Comparison of ENCODE assay signal across 8 cellular contexts in the genomic region with DNA sequence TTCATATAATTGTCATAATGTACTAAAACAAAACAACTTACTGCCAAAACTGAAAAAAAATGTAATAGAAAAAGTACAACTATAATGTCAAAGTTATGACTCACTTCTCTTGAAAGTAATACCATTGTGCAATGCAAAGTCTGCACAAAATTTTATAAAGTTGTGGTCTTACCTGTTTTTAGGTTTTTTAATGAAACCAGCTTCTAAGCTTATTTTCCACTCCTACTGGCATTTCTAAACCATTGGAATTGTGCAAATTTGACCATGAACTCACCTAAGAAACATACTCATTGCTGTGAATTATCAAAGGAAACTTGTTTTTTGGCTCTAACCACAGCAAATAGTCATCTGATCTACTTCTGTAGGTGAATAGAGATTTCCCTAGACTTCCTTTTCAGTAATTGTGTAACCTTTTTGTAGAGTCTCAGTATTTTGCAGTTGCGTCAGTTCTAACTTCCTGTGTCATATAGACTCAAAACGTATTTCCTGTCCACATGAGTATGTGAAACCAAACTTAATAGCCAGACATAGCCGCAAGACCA. TPM values are rescaled to one million over a fixed set of nuclear protein-coding genes. Genes with fewer than 3 reads are reported as not detected.
DNase-seq lines count a peak whose midpoint lies in the region; ATAC-seq, FAIRE-seq and TF ChIP-seq lines count a peak whose summit lies in the region.

No MANE protein-coding gene starts in this region.

- H3K27me3 ChIP-seq in RWPE2 (ENCODE audit: insufficient read depth, poor library complexity, severe bottlenecking), result no peaks in the 10 kb centered on the region
- H3K27me3 ChIP-seq in keratinocyte (ENCODE audit: control insufficient read depth, extremely low read depth, insufficient read depth, low read length), result no peaks in the 10 kb centered on the region

- H3K4me1 ChIP-seq in RWPE2 (ENCODE audit: insufficient read depth, poor library complexity, severe bottlenecking) (peaks cover 23% of the 10 kb centered on the region), keratinocyte (ENCODE audit: control insufficient read depth, extremely low read depth, insufficient read depth, low read length) (peaks cover 6% of the 10 kb centered on the region)

- H3K79me2 ChIP-seq in keratinocyte (ENCODE audit: control insufficient read depth, insufficient read depth, low read length), result no peaks in the 10 kb centered on the region

- dilution Hi-C loops in keratinocyte (cut with MboI; ENCODE audit: extremely low pct_ligation_motif_present, low sequenced_read_pairs), result no loop called here

- no peaks in the 10 kb centered on the region for H3K9me1 ChIP-seq in keratinocyte (ENCODE audit: control insufficient read depth, extremely low read depth, insufficient read depth, low read length)

- ATAC-seq in HG03066 (IDR thresholded peaks at IDR 0.05; ENCODE audit: low read depth, unreplicated experiment) (peak; percentile 73), RWPE2 (ENCODE audit: low read depth) (peak; percentile 84), GM18511 (IDR thresholded peaks at IDR 0.05; ENCODE audit: unreplicated experiment) (no peak)

- no peaks in the 10 kb centered on the region for H3K36me3 ChIP-seq in RWPE2 (ENCODE audit: low read depth)
- no peaks in the 10 kb centered on the region for H3K36me3 ChIP-seq in keratinocyte (ENCODE audit: control insufficient read depth in 2 of 2, extremely low read depth in 1 of 2, insufficient read depth in 2 of 2, low read length in 2 of 2)

- DNase-seq in GM19239 (ENCODE audit: insufficient read length, low spot score) (no peak), RWPE2 (ENCODE audit: low spot score) (no peak), keratinocyte (ENCODE audit: low read depth, low spot score) (peak; percentile 1), iPS-NIHi11 (ENCODE audit: low spot score) (no peak), hippocampal formation (lab: John Stamatoyannopoulos, UW) (no peak), DMS153 treated with DMSO at 0.1 percent for 48 hours (lab: John Stamatoyannopoulos, UW; ENCODE audit: unreplicated experiment) (no peak)

- H3K9me3 ChIP-seq in RWPE2 (ENCODE audit: severe bottlenecking), result no peaks in the 10 kb centered on the region
- H3K9me3 ChIP-seq in keratinocyte (ENCODE audit: control insufficient read depth, low read depth, low read length), result no peaks in the 10 kb centered on the region

- no peak overlapping the region for H3K9ac ChIP-seq in keratinocyte (ENCODE audit: control insufficient read depth, extremely low read depth, insufficient read depth, low read length)

- no peaks in the 10 kb centered on the region for H4K20me1 ChIP-seq in keratinocyte (ENCODE audit: control insufficient read depth, extremely low read depth, insufficient read depth, low read length)

- TF ChIP-seq CTCF in RWPE2 (IDR thresholded peaks at IDR 0.05; ENCODE audit: poor library complexity, severe bottlenecking), result no peak
- TF ChIP-seq CTCF in keratinocyte (optimal IDR thresholded peaks at IDR 0.05 in 1 of 3, IDR thresholded peaks at IDR 0.05 in 1 of 3, conservative IDR thresholded peaks at IDR 0.05 in 1 of 3; ENCODE audit: extremely low read depth in 1 of 3, insufficient read depth in 2 of 3, low read length in 3 of 3), result no peak

- H2AFZ ChIP-seq in keratinocyte (ENCODE audit: control insufficient read depth, low read length), result no peak overlapping the region

- H3K4me2 ChIP-seq in keratinocyte (ENCODE audit: control insufficient read depth, extremely low read depth, insufficient read depth, low read depth, low read length), result no peak overlapping the region

- H3K27ac ChIP-seq in RWPE2 (ENCODE audit: poor library complexity, severe bottlenecking), result peak overlapping the region; percentile 89
- no peak overlapping the region for H3K27ac ChIP-seq in keratinocyte (ENCODE audit: control insufficient read depth, insufficient read depth, low read length)

- H3K4me3 ChIP-seq in RWPE2 (ENCODE audit: severe bottlenecking) (no peak overlapping the region), keratinocyte (ENCODE audit: control insufficient read depth in 2 of 3, extremely low read depth in 1 of 3, insufficient read depth in 2 of 3, low read depth in 1 of 3, low read length in 3 of 3) (no peak overlapping the region)

- FAIRE-seq in GM19239 (lab: Jason Lieb, UNC) (peak; percentile 14), keratinocyte (lab: Jason Lieb, UNC) (no peak)

RNA-seq across cellular contexts. Expression of a gene that starts 31.9 kb away (rescaled TPM):
- 0.82 to 1.1 TPM (median 1.1 TPM) in 3 replicates for polyA plus RNA-seq in keratinocyte
- polyA plus RNA-seq in keratinocyte (2011; ENCODE audit: low read depth), result 1.4 TPM
- 0.52 and 0.69 TPM in 2 replicates for polyA plus RNA-seq in keratinocyte (2011; cell fraction: cytosol; rRNA removed)
- polyA plus RNA-seq in keratinocyte (2011; cell fraction: nucleus; rRNA removed), result 2.7 and 3.1 TPM in 2 replicates
- 0.42 and 0.83 TPM in 2 replicates for polyA plus RNA-seq in keratinocyte (2012; ENCODE audit: low replicate concordance)
- 0.30 to 1.6 TPM (median 1.5 TPM) in 3 replicates for polyA minus RNA-seq in keratinocyte
- not detected for polyA minus RNA-seq in keratinocyte (2011; cell fraction: cytosol; rRNA and poly(A)+ RNA removed)
- polyA minus RNA-seq in keratinocyte (2011; cell fraction: nucleus; rRNA and poly(A)+ RNA removed), result 2.2 and 4.0 TPM in 2 replicates
